Comparison of ENCODE assay signal across 20 cellular contexts in genomic region chr7:106119719-106120118, GRCh38.
"Had no signal": no experiment of that assay in that cellular context is flagged by ENCODE, and none has a peak within 500 bp of the region (broad histone marks: within the 10 kb centered on the region; RNA-seq: fewer than 3 reads in every experiment).

No MANE protein-coding gene starts in this region.

- DNase-seq: activated CD4-positive, alpha-beta T cell treated with anti-CD3 and anti-CD28 coated beads for 4 hours; activated CD8-positive, alpha-beta memory T cell treated with anti-CD3 and anti-CD28 coated beads, Interleukin-2, amount 50 U/mL, for 4 hours; activated CD8-positive, alpha-beta T cell treated with anti-CD3 and anti-CD28 coated beads, Interleukin-2, amount 10 ng/mL, durations not matched to agents 7 days and 5 days; activated effector memory CD4-positive, alpha-beta T cell treated with anti-CD3 and anti-CD28 coated beads, Interleukin-2, amount 50 U/mL, for 16 hours; activated T-cell treated with anti-CD3 and anti-CD28 coated beads, Interleukin-2, amount 50 U/mL, for 48 hours; amniotic stem cell; central memory CD4-positive, alpha-beta T cell; colonic mucosa; hypothalamus; kidney; left lung; mesenchymal stem cell; occipital lobe; right lobe of liver; upper lobe of left lung had no signal

- H3K27ac Mint-ChIP-seq: activated CD8-positive, alpha-beta T cell treated with anti-CD3 and anti-CD28 coated beads, Interleukin-2, amount 10 ng/mL, durations not matched to agents 7 days and 5 days; activated naive CD4-positive, alpha-beta T cell treated with anti-CD3 and anti-CD28 coated beads, Interleukin-2, amount 50 U/mL, for 72 hours; natural killer cell treated with Interleukin-12 subunit alpha and Interleukin-12 subunit beta and Interleukin-15 and Interleukin-18, amount 100 ng/mL, for 72 hours; progenitor cell of endocrine pancreas; stimulated activated naive CD8-positive, alpha-beta T cell treated with anti-CD3 and anti-CD28 coated beads, Interleukin-15, Interleukin-2, amounts not matched to agents 100 ng/mL and 50 ng/mL, for 24 hours had no signal

- H3K27me3 Mint-ChIP-seq: progenitor cell of endocrine pancreas; stimulated activated naive CD8-positive, alpha-beta T cell treated with anti-CD3 and anti-CD28 coated beads, Interleukin-15, Interleukin-2, amounts not matched to agents 100 ng/mL and 50 ng/mL, for 24 hours had no signal

- H3K27me3 ChIP-seq: colonic mucosa, esophagus muscularis mucosa, left lung, right lobe of liver, upper lobe of left lung had no signal

- H3K36me3 Mint-ChIP-seq: natural killer cell treated with Interleukin-12 subunit alpha and Interleukin-12 subunit beta and Interleukin-15 and Interleukin-18, amount 100 ng/mL, for 72 hours had no signal

- H3K4me3 ChIP-seq: colonic mucosa, esophagus muscularis mucosa, left lung, right lobe of liver, upper lobe of left lung had no signal

- H3K4me3 Mint-ChIP-seq: activated CD8-positive, alpha-beta T cell treated with anti-CD3 and anti-CD28 coated beads, Interleukin-2, amount 10 ng/mL, durations not matched to agents 7 days and 5 days; natural killer cell treated with Interleukin-12 subunit alpha and Interleukin-12 subunit beta and Interleukin-15 and Interleukin-18, amount 100 ng/mL, for 72 hours; stimulated activated naive CD8-positive, alpha-beta T cell treated with anti-CD3 and anti-CD28 coated beads, Interleukin-15, Interleukin-2, amounts not matched to agents 100 ng/mL and 50 ng/mL, for 24 hours had no signal

- H3K9me3 ChIP-seq: colonic mucosa, esophagus muscularis mucosa, left lung, right lobe of liver, upper lobe of left lung had no signal

- H3K36me3 ChIP-seq: colonic mucosa, esophagus muscularis mucosa, left lung, right lobe of liver, upper lobe of left lung had no signal

- H3K4me1 ChIP-seq: colonic mucosa, right lobe of liver, upper lobe of left lung had no signal

- ATAC-seq: activated CD8-positive, alpha-beta T cell treated with anti-CD3 and anti-CD28 coated beads, Interleukin-2, amount 10 ng/mL, durations not matched to agents 7 days and 5 days; activated naive CD4-positive, alpha-beta T cell treated with anti-CD3 and anti-CD28 coated beads, Interleukin-2, amount 50 U/mL, for 72 hours; left lung; natural killer cell treated with Interleukin-12 subunit alpha and Interleukin-12 subunit beta and Interleukin-15 and Interleukin-18, amount 100 ng/mL, for 72 hours; right lobe of liver had no signal

- H3K9me3 Mint-ChIP-seq: activated naive CD4-positive, alpha-beta T cell treated with anti-CD3 and anti-CD28 coated beads, Interleukin-2, amount 50 U/mL, for 72 hours; natural killer cell treated with Interleukin-12 subunit alpha and Interleukin-12 subunit beta and Interleukin-15 and Interleukin-18, amount 100 ng/mL, for 72 hours; stimulated activated naive CD8-positive, alpha-beta T cell treated with anti-CD3 and anti-CD28 coated beads, Interleukin-15, Interleukin-2, amounts not matched to agents 100 ng/mL and 50 ng/mL, for 24 hours had no signal

- H3K27ac ChIP-seq: colonic mucosa, left lung, right lobe of liver, upper lobe of left lung had no signal
